ENCODE assay signal across 19 cellular contexts in the genomic region with DNA sequence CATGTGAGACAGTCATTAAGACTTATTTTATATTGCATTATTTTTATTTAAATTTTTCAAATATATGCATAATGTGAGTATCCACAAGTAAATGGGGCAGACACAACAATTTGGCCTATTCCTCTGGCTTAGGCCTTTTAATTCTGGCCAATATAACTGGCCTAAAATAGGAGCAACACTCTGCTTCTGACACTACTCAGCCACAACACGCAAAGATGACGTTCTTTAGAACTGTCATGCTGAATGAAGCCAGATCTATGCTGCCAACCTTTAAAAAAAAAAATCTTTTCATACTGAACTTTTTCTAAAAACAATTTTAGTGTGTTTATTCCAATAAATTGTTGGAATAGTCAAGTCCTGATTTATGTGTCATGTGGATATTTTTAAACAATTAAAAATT.
"Had no signal": no experiment of that assay in that cellular context is flagged by ENCODE, and none has a peak within 500 bp of the region (broad histone marks: within the 10 kb centered on the region; RNA-seq: fewer than 3 reads in every experiment).

No MANE protein-coding gene starts in this region.

- H3K9ac ChIP-seq: neural progenitor cell had no signal

- H3K9me3 ChIP-seq: breast epithelium, thoracic aorta had no signal

- H3K4me3 ChIP-seq: breast epithelium, neural progenitor cell, thoracic aorta had no signal

- H3K27ac ChIP-seq: breast epithelium, epithelial cell of prostate, neural progenitor cell, thoracic aorta had no signal

- DNase-seq: activated CD4-positive, alpha-beta T cell treated with anti-CD3 and anti-CD28 coated beads for 1 hour; activated CD4-positive, alpha-beta T cell treated with anti-CD3 and anti-CD28 coated beads, Interleukin-2, amount 50 U/mL, for 1 hour; activated naive CD4-positive, alpha-beta T cell treated with Interleukin-2 at 50 U/mL for 16 hours; activated naive CD8-positive, alpha-beta T cell treated with anti-CD3 and anti-CD28 coated beads for 36 hours; activated T-cell treated with anti-CD3 and anti-CD28 coated beads, Interleukin-2, amount 50 U/mL, for 1 hour; cerebellar nuclear complex; foreskin melanocyte; islet precursor cell; left colon; naive thymus-derived CD8-positive, alpha-beta T cell; posterior cingulate gyrus; stimulated activated CD4-positive, alpha-beta T cell treated with anti-CD3 and anti-CD28 coated beads, Interleukin-4, amount 100 ng/mL, for 24 hours; stimulated activated naive CD4-positive, alpha-beta T cell treated with Interleukin-2 at 50 U/mL for 16 hours; T-helper 1 cell had no signal

- H3K4me2 ChIP-seq: neural progenitor cell had no signal

- H2AFZ ChIP-seq: neural progenitor cell had no signal

- H3K36me3 ChIP-seq: breast epithelium, neural progenitor cell, thoracic aorta had no signal

- ATAC-seq: activated T-helper 17 cell treated with anti-CD3 and anti-CD28 coated beads, Interleukin-2, amount 50 U/mL, for 72 hours; left colon; naive thymus-derived CD8-positive, alpha-beta T cell had no signal

- H3K27me3 ChIP-seq: breast epithelium, neural progenitor cell had no signal

- H3K4me1 ChIP-seq: breast epithelium, neural progenitor cell had no signal
